7 cellular contexts compared by ENCODE assay signal in the genomic region with DNA sequence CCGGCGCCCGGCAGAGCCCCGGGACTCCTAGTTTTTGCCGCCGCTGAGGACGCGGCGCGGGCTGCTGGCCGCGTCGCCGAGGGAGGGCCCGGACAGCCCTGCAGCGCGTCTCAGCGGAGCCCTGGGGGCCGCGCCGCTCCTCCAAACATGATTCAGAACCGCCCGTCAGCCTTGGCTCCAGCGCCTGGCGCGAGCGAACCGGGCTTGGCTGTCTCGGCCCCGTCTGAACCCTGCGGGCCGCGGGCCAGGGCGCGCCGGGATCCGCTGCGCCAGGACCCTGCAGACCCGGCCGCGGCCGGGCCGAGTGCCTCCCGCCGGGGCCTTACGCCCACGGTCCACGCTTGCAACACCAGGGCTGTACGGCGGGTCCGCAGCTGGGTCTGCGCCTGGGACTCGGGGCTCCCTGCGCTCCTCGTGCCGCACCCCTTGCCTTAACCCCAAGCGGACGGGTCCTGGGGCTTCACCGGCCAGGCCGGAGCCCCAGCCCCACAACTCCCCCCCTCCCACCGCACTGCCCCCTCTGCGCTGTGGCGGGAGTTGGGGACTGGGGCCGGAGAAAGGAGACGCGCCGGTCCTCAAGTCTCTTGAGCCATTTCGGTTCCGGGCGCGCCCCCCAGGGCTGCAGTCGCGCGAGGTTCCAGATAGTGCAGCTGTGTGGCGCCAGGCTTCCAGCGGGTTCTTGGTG. TPM values are rescaled to one million over a fixed set of nuclear protein-coding genes. Genes with fewer than 3 reads are reported as not detected.
DNase-seq lines count a peak whose midpoint lies in the region; ATAC-seq and TF ChIP-seq lines count a peak whose summit lies in the region.

No MANE protein-coding gene starts in this region.

- H3K4me3 ChIP-seq in IMR-90 (ENCODE audit: insufficient read depth, low read depth, low read length): peak overlapping the region; percentile 20
- H3K4me3 ChIP-seq in iPS-15b (ENCODE audit: low read depth, low read length): peak overlapping the region; percentile 52

- H3K9ac ChIP-seq in IMR-90 (ENCODE audit: low read depth, low read length) (no peak overlapping the region), iPS-15b (ENCODE audit: low read depth, low read length) (no peak overlapping the region)

- no peaks in the 10 kb centered on the region for H4K20me1 ChIP-seq in IMR-90 (ENCODE audit: insufficient read depth, low read length)

- no peak overlapping the region for H2BK5ac ChIP-seq in IMR-90 (ENCODE audit: low read depth, low read length, poor library complexity, severe bottlenecking)

- H2BK120ac ChIP-seq in IMR-90 (ENCODE audit: low read depth, low read length): no peak overlapping the region

- WGBS in IMR-90 (ENCODE audit: extremely low coverage in 2 of 2, insufficient read length in 1 of 2), 2 experiments: 7% methylated on average over 5 of the region's 76 CpGs; no CpG with 5 or more reads in 1 of the 2 experiments

- peaks cover 12 to 19% (median 14%) of the 10 kb centered on the region in 5 experiments for H3K9me3 Mint-ChIP-seq in brain

- H4K5ac ChIP-seq in IMR-90 (ENCODE audit: low read depth, low read length): no peak overlapping the region

- H3K18ac ChIP-seq in IMR-90 (ENCODE audit: low read depth, low read length): no peak overlapping the region

- in situ Hi-C loops in IMR-90 (cut with MboI; ENCODE audit: low sequenced_read_pairs): loop anchor here (5.0 kb wide), 1 partner anchor 77 kb away; no protein-coding TSS in a partner anchor

- DNase-seq in IMR-90 (peak; percentile 38), sciatic nerve (ENCODE audit: low spot score) (peak; percentile 81), 8988T (no peak)

- H2BK20ac ChIP-seq in IMR-90 (ENCODE audit: low read depth, low read length): no peak overlapping the region

- H3K36me3 ChIP-seq in IMR-90 (ENCODE audit: control insufficient read depth, insufficient read depth, low read length) (no peaks in the 10 kb centered on the region), iPS-15b (ENCODE audit: control insufficient read depth, insufficient read depth, low read length) (no peaks in the 10 kb centered on the region)

- H3K4me1 Mint-ChIP-seq in brain: peaks cover 12% of the 10 kb centered on the region

- no peak overlapping the region for H3K27ac ChIP-seq in IMR-90 (ENCODE audit: insufficient read depth, low read length)

- intact Hi-C loops in IMR-90 (cut with micrococcal nuclease): no loop called here
- intact Hi-C loops in sciatic nerve (cut with DNase I): no loop called here

- 0 out of 2 replicates have a peak, but pooled peaks have one; percentile 2 for TF ChIP-seq RAD21 in IMR-90 (IDR thresholded peaks at IDR 0.05; ENCODE audit: low read length)

- peak overlapping the region in 1 of 2 experiments; percentile 33; a peak in 1 of 4 replicates for H4K8ac ChIP-seq in IMR-90 (ENCODE audit: low read depth in 2 of 2, low read length in 2 of 2)

- CTCF ChIA-PET in IMR-90 (lab: Yijun Ruan, JAX): interaction anchor here (0.9 to 1.6 kb wide), 2 partner anchors 13 to 74 kb away, joined by 3 to 7 read pairs; no protein-coding TSS in a partner anchor

- TF ChIP-seq POLR2A in IMR-90 (IDR thresholded peaks at IDR 0.05; ENCODE audit: low read depth, low read length): no peak

- no TSS peak for BruUV-seq in IMR-90 (replicated peaks; lab: Mats Ljungman, UMichigan)

- ATAC-seq in IMR-90 (ENCODE audit: low read depth) (peak; percentile 59), sciatic nerve (peak; percentile 70), HG03196 (IDR thresholded peaks at IDR 0.05; ENCODE audit: unreplicated experiment) (no peak), GM21825 (IDR thresholded peaks at IDR 0.05; ENCODE audit: unreplicated experiment) (no peak)

- dilution Hi-C loops in IMR-90 (cut with HindIII; ENCODE audit: low sequenced_read_pairs, unreplicated experiment): no loop called here

- TF ChIP-seq CTCF in IMR-90 (conservative IDR thresholded peaks at IDR 0.05; ENCODE audit: low read depth, low read length) (no peak), brain (conservative IDR thresholded peaks at IDR 0.05) (no peak)

- H3K9me1 ChIP-seq in IMR-90 (ENCODE audit: insufficient read depth, low read length): peaks cover 4% of the 10 kb centered on the region; the same call in 1 of the 2 replicates

- H3K36me3 Mint-ChIP-seq in brain: no peaks in the 10 kb centered on the region

- no peak overlapping the region for H3K56ac ChIP-seq in IMR-90 (ENCODE audit: extremely low read depth, insufficient read depth, low read length)

- H3K14ac ChIP-seq in IMR-90 (replicated peaks; ENCODE audit: low read depth, low read length): no peak overlapping the region

- H2BK15ac ChIP-seq in IMR-90 (ENCODE audit: low read depth, low read length): no peak overlapping the region

- peak overlapping the region; percentile 68; the same call in 1 of the 2 replicates for H3K4me2 ChIP-seq in IMR-90 (ENCODE audit: low read depth, low read length)

- H4K91ac ChIP-seq in IMR-90 (ENCODE audit: insufficient read depth, low read depth, low read length): no peak overlapping the region

- H3K4me3 Mint-ChIP-seq in brain: peak overlapping the region in 4 of 5 experiments; percentile 57 to 71 (median 66)

- H2AK5ac ChIP-seq in IMR-90 (ENCODE audit: low read depth, low read length): no peak overlapping the region

- POLR2A ChIA-PET in IMR-90 (lab: Charles Lee; ENCODE audit: unreplicated experiment): no interaction called here

- H2AK9ac ChIP-seq in IMR-90 (replicated peaks; ENCODE audit: low read depth, low read length, poor library complexity): peak overlapping the region; percentile 23

- peaks cover 2% of the 10 kb centered on the region; the same call in 1 of the 2 replicates for H3K9me3 ChIP-seq in IMR-90 (ENCODE audit: control insufficient read depth, insufficient read depth, low read length)
- no peaks in the 10 kb centered on the region for H3K9me3 ChIP-seq in iPS-15b (ENCODE audit: control insufficient read depth, insufficient read depth, low read length)

- peaks cover 3% of the 10 kb centered on the region for H3K4me1 ChIP-seq in IMR-90 (ENCODE audit: control insufficient read depth, insufficient read depth, low read length)
- peaks cover 2% of the 10 kb centered on the region for H3K4me1 ChIP-seq in iPS-15b (ENCODE audit: control insufficient read depth, insufficient read depth, low read length)

- H3K27ac Mint-ChIP-seq in brain: no peak overlapping the region

- H3K27me3 ChIP-seq in IMR-90 (ENCODE audit: control insufficient read depth, insufficient read depth, low read length): peaks cover 37% of the 10 kb centered on the region
- H3K27me3 ChIP-seq in iPS-15b (ENCODE audit: control insufficient read depth, insufficient read depth, low read length): peaks cover 83% of the 10 kb centered on the region

- H3K79me1 ChIP-seq in IMR-90 (ENCODE audit: low read depth in 1 of 2, low read length in 2 of 2): peaks cover 0 to 6% of the 10 kb centered on the region in 2 experiments; a peak in 1 of 4 replicates

- H2AFZ ChIP-seq in IMR-90 (replicated peaks; ENCODE audit: low read length, poor library complexity): peak overlapping the region; percentile 89

- no peak overlapping the region for H3K23ac ChIP-seq in IMR-90 (ENCODE audit: low read depth, low read length)

- peaks cover 68% of the 10 kb centered on the region for H3K27me3 Mint-ChIP-seq in brain

- H3K4ac ChIP-seq in IMR-90 (ENCODE audit: low read depth, low read length): no peak overlapping the region

TF ChIP-seq in IMR-90, 13 proteins besides CTCF, POLR2A, EP300 and RAD21:
- TF ChIP-seq MAZ (IDR thresholded peaks at IDR 0.05; ENCODE audit: borderline replicate concordance, low read depth, low read length) (peak; percentile 72), CEBPB (IDR thresholded peaks at IDR 0.05; ENCODE audit: low read depth, low read length) (0 out of 2 replicates have a peak, but pooled peaks have one; percentile 24)
- TF ChIP-seq, protein P1, sequence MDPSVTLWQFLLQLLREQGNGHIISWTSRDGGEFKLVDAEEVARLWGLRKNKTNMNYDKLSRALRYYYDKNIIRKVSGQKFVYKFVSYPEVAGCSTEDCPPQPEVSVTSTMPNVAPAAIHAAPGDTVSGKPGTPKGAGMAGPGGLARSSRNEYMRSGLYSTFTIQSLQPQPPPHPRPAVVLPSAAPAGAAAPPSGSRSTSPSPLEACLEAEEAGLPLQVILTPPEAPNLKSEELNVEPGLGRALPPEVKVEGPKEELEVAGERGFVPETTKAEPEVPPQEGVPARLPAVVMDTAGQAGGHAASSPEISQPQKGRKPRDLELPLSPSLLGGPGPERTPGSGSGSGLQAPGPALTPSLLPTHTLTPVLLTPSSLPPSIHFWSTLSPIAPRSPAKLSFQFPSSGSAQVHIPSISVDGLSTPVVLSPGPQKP (IDR thresholded peaks at IDR 0.05; ENCODE audit: borderline replicate concordance, low read depth, low read length): no peak

RNA-seq across cellular contexts. Expression of a gene that starts 48.4 kb away (rescaled TPM):
- total RNA-seq in IMR-90 (2012; rRNA removed) (under 0.01 TPM in 1 of 2 replicates, not detected in the other), sciatic nerve (103 TPM)
- polyA plus RNA-seq in IMR-90 (2012; rRNA removed) (0.14 and 0.16 TPM in 2 replicates), brain (ENCODE audit: insufficient read depth, low read depth, low replicate concordance) (29.1 TPM)
- 0.10 and 0.11 TPM in 2 replicates for polyA plus RNA-seq in IMR-90 (2012; cell fraction: cytosol; rRNA removed)
- polyA plus RNA-seq in IMR-90 (2012; cell fraction: nucleus; rRNA removed; ENCODE audit: low replicate concordance): 0.04 and 0.10 TPM in 2 replicates

Comparison
In these comparisons a context has a peak if more than half of its experiments do, and no peak if none do; other contexts are left out.
1. ATAC-seq: peak in IMR-90 (single experiment) and sciatic nerve (single experiment); none in HG03196 (single experiment) and GM21825 (single experiment).
2. RNA of a gene that starts 48.4 kb away (total RNA-seq): 103 TPM in sciatic nerve (single experiment); under 0.01 TPM in IMR-90; every median in the first group is over 100 times any median in the second.